Comparison of ENCODE assay signal across 1 cellular context in genomic region chr2:196442211-196442610, GRCh38.
TF ChIP-seq lines count a peak whose summit lies in the region.

No MANE protein-coding gene starts in this region.

TF ChIP-seq in IMR-90, 13 proteins besides CTCF, POLR2A, EP300 and RAD21 (continued from another document):
- TF ChIP-seq, protein P1, sequence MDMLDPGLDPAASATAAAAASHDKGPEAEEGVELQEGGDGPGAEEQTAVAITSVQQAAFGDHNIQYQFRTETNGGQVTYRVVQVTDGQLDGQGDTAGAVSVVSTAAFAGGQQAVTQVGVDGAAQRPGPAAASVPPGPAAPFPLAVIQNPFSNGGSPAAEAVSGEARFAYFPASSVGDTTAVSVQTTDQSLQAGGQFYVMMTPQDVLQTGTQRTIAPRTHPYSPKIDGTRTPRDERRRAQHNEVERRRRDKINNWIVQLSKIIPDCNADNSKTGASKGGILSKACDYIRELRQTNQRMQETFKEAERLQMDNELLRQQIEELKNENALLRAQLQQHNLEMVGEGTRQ (IDR thresholded peaks at IDR 0.05; ENCODE audit: low read depth, low read length) = no peak
TF ChIP-seq in IMR-90: peak in this region for 0.
